In genomic region chr1:37602750-37603694, GRCh38 we compare ENCODE assay signal across 8 cellular contexts. TPM values are rescaled to one million over a fixed set of nuclear protein-coding genes. Genes with fewer than 3 reads are reported as not detected.
A peak's percentile ranks its signal among the peaks of the same experiment; 100 is the strongest.
DNase-seq lines count a peak whose midpoint lies in the region; ATAC-seq and TF ChIP-seq lines count a peak whose summit lies in the region.

No MANE protein-coding gene starts in this region.

- H3K4me1 ChIP-seq in Karpas-422 (ENCODE audit: low read length): peaks cover 3% of the 10 kb centered on the region; the same call in 1 of the 2 replicates
- no peaks in the 10 kb centered on the region for H3K4me1 ChIP-seq in ascending aorta

- DNase-seq in EH (ENCODE audit: low read depth) (peak; percentile 43), Karpas-422 (peak; percentile 79), RWPE1 (ENCODE audit: low spot score) (peak; percentile 51), ascending aorta (ENCODE audit: low spot score in 2 of 2) (no peak), iris pigment epithelial cell (ENCODE audit: low read depth) (peak; percentile 29)
- DNase-seq in stimulated activated naive B cell treated with anti-CD40 and anti-IgM and Interleukin-4, amounts not matched to agents 10 μg/mL and 1 μg/mL and 100 μg/mL, for 72 hours: peak; percentile 25

- TF ChIP-seq CTCF in RWPE1 (conservative IDR thresholded peaks at IDR 0.05; ENCODE audit: low read depth) (peak; percentile 51), ascending aorta (IDR thresholded peaks at IDR 0.05) (peak; percentile 28 to 51 (median 34))

- no peak overlapping the region for H3K4me3 ChIP-seq in Karpas-422 (ENCODE audit: low read length)
- H3K4me3 ChIP-seq in ascending aorta: no peak overlapping the region

- H3K4me3 Mint-ChIP-seq in stimulated activated naive B cell treated with anti-CD40 and anti-IgM and Interleukin-4, amounts not matched to agents 10 μg/mL and 1 μg/mL and 100 μg/mL, for 72 hours: peak overlapping the region in 1 of 2 donors; percentile 63

- H3K27me3 Mint-ChIP-seq in stimulated activated naive B cell treated with anti-CD40 and anti-IgM and Interleukin-4, amounts not matched to agents 10 μg/mL and 1 μg/mL and 100 μg/mL, for 72 hours: peaks cover 19 to 22% of the 10 kb centered on the region in 2 donors

- no peaks in the 10 kb centered on the region for H3K36me3 Mint-ChIP-seq in stimulated activated naive B cell treated with anti-CD40 and anti-IgM and Interleukin-4, amounts not matched to agents 10 μg/mL and 1 μg/mL and 100 μg/mL, for 72 hours

- H3K9ac ChIP-seq in Karpas-422 (ENCODE audit: low read length): no peak overlapping the region

- H3K27ac ChIP-seq in Karpas-422 (ENCODE audit: low read length): no peak overlapping the region
- H3K27ac ChIP-seq in RWPE1: no peak overlapping the region
- H3K27ac ChIP-seq in ascending aorta: no peak overlapping the region

- POLR2A ChIA-PET in RWPE1 (lab: Yijun Ruan, JAX; ENCODE audit: low non-redundant PET): no interaction called here

- intact Hi-C loops in ascending aorta (cut with DNase I): no loop called here

- H3K9me3 ChIP-seq in Karpas-422 (ENCODE audit: low read length): no peaks in the 10 kb centered on the region
- no peaks in the 10 kb centered on the region for H3K9me3 ChIP-seq in ascending aorta

- H3K4me1 Mint-ChIP-seq in stimulated activated naive B cell treated with anti-CD40 and anti-IgM and Interleukin-4, amounts not matched to agents 10 μg/mL and 1 μg/mL and 100 μg/mL, for 72 hours: peaks cover 6 to 7% of the 10 kb centered on the region in 2 donors

- no peaks in the 10 kb centered on the region for H4K20me1 ChIP-seq in Karpas-422 (ENCODE audit: insufficient read depth, low read depth, low read length)

- no peaks in the 10 kb centered on the region for H3K9me3 Mint-ChIP-seq in stimulated activated naive B cell treated with anti-CD40 and anti-IgM and Interleukin-4, amounts not matched to agents 10 μg/mL and 1 μg/mL and 100 μg/mL, for 72 hours

- CTCF ChIA-PET in RWPE1 (lab: Yijun Ruan, JAX): interaction anchor here (0.5 to 2.5 kb wide), 19 partner anchors 11 to 1260 kb away, joined by 3 to 17 read pairs (median 3); partner anchors contain the start of gene RSPO1

- H3K27me3 ChIP-seq in Karpas-422 (ENCODE audit: low read length) (no peaks in the 10 kb centered on the region), ascending aorta (no peaks in the 10 kb centered on the region)

- H3K4me2 ChIP-seq in Karpas-422 (ENCODE audit: low read depth, low read length, poor library complexity, severe bottlenecking): no peak overlapping the region

- peak; percentile 76 to 77 for ATAC-seq in stimulated activated naive B cell treated with anti-CD40 and anti-IgM and Interleukin-4, amounts not matched to agents 10 μg/mL and 1 μg/mL and 100 μg/mL, for 72 hours (replicated peaks)
- no peak for ATAC-seq in GM21381 (IDR thresholded peaks at IDR 0.05; ENCODE audit: unreplicated experiment)
- ATAC-seq in HG03175 (IDR thresholded peaks at IDR 0.05; ENCODE audit: unreplicated experiment): no peak

- H3K36me3 ChIP-seq in Karpas-422 (ENCODE audit: insufficient read depth, low read length): no peaks in the 10 kb centered on the region
- no peaks in the 10 kb centered on the region for H3K36me3 ChIP-seq in ascending aorta

- no peak overlapping the region for H2AFZ ChIP-seq in Karpas-422 (ENCODE audit: low read length)

- no peak overlapping the region for H3K27ac Mint-ChIP-seq in stimulated activated naive B cell treated with anti-CD40 and anti-IgM and Interleukin-4, amounts not matched to agents 10 μg/mL and 1 μg/mL and 100 μg/mL, for 72 hours

- H3K9me2 ChIP-seq in Karpas-422 (replicated peaks; ENCODE audit: insufficient read depth, low read length): no peaks in the 10 kb centered on the region

- H3K79me2 ChIP-seq in Karpas-422 (ENCODE audit: low read length): no peaks in the 10 kb centered on the region

RNA-seq across cellular contexts. Expression of gene GNL2, which starts 7.3 kb away (rescaled TPM):
- total RNA-seq in Karpas-422 (2014; rRNA removed; shearing (Covaris generic); ENCODE audit: low replicate concordance): 56.2 and 76.1 TPM in 2 replicates
- total RNA-seq in ascending aorta: 17.0 TPM

RNA-seq across cellular contexts. Expression of gene RSPO1, which starts 31.7 kb away (rescaled TPM):
- total RNA-seq in Karpas-422 (2014; rRNA removed; shearing (Covaris generic); ENCODE audit: low replicate concordance): not detected in 2 replicates
- not detected for total RNA-seq in ascending aorta

RNA-seq across cellular contexts. Expression of gene DNALI1, which starts 46.3 kb away (rescaled TPM):
- not detected in 2 replicates for total RNA-seq in Karpas-422 (2014; rRNA removed; shearing (Covaris generic); ENCODE audit: low replicate concordance)
- 2.2 TPM for total RNA-seq in ascending aorta

RNA-seq across cellular contexts. Expression of gene SNIP1, which starts 48.9 kb away (rescaled TPM):
- 8.6 and 9.7 TPM in 2 replicates for total RNA-seq in Karpas-422 (2014; rRNA removed; shearing (Covaris generic); ENCODE audit: low replicate concordance)
- total RNA-seq in ascending aorta: 14.4 TPM

Comparison
In these comparisons a context has a peak if more than half of its experiments do, and no peak if none do; other contexts are left out.
1. DNase-seq: peak in EH (single experiment), Karpas-422 (single experiment), RWPE1 (single experiment), iris pigment epithelial cell (single experiment) and stimulated activated naive B cell treated with anti-CD40 and anti-IgM and Interleukin-4, amounts not matched to agents 10 μg/mL and 1 μg/mL and 100 μg/mL, for 72 hours (single experiment); none in ascending aorta (0 of 2).
2. ATAC-seq: peak in stimulated activated naive B cell treated with anti-CD40 and anti-IgM and Interleukin-4, amounts not matched to agents 10 μg/mL and 1 μg/mL and 100 μg/mL, for 72 hours (2 of 2); none in GM21381 (single experiment) and HG03175 (single experiment).